In genomic region chr3:81466161-81466560, GRCh38 we compare ENCODE assay signal across 24 cellular contexts.
DNase-seq lines count a peak whose midpoint lies in the region; ATAC-seq, FAIRE-seq and TF ChIP-seq lines count a peak whose summit lies in the region.
"Had no signal": no experiment of that assay in that cellular context is flagged by ENCODE, and none has a peak within 500 bp of the region (broad histone marks: within the 10 kb centered on the region; RNA-seq: fewer than 3 reads in every experiment).

No MANE protein-coding gene starts in this region.

- H3F3A ChIP-seq in PC-3 (ENCODE audit: low read length, unreplicated experiment), result no peaks in the 10 kb centered on the region

- H3K4me1 ChIP-seq in PC-3 (ENCODE audit: insufficient read depth, low read length) (0 out of 2 replicates have a peak, but pooled peaks cover 9% of the 10 kb centered on the region), endothelial cell of umbilical vein (ENCODE audit: control insufficient read depth, extremely low read depth, insufficient read depth, low read length) (peaks cover 13% of the 10 kb centered on the region), ovary (ENCODE audit: insufficient read depth) (no peaks in the 10 kb centered on the region)
- H3K4me1 ChIP-seq: BE2C had no signal

- H3K4me2 ChIP-seq in PC-3 (ENCODE audit: low read length) (no peak overlapping the region; the same call in 1 of the 2 replicates), endothelial cell of umbilical vein (ENCODE audit: insufficient read depth, low read length) (peak overlapping the region; percentile 90)

- no peaks in the 10 kb centered on the region for H3K36me3 Mint-ChIP-seq in HFFc6 (ENCODE audit: low read depth)
- H3K36me3 Mint-ChIP-seq: CD4-positive, CD25-positive, alpha-beta regulatory T cell; CD8-positive, alpha-beta memory T cell had no signal

- no peaks in the 10 kb centered on the region; the same call in 1 of the 2 replicates for H3K27me3 Mint-ChIP-seq in HFFc6 (ENCODE audit: insufficient read depth)
- H3K27me3 Mint-ChIP-seq: CD4-positive, CD25-positive, alpha-beta regulatory T cell; CD8-positive, alpha-beta memory T cell had no signal

- dilution Hi-C loops in endothelial cell of umbilical vein (cut with MboI; ENCODE audit: extremely low pct_ligation_motif_present, low sequenced_read_pairs), result no loop called here

- CTCF ChIA-PET in PC-3 (lab: Charles Lee) (interaction anchor here (0.6 kb wide), 1 partner anchor 25 kb away, joined by 9 read pairs; no protein-coding TSS in a partner anchor), endothelial cell of umbilical vein (lab: Charles Lee) (interaction anchor here (0.8 to 1.7 kb wide), 7 partner anchors 8 to 164 kb away, joined by 3 to 16 read pairs (median 6); no protein-coding TSS in a partner anchor)

- no peaks in the 10 kb centered on the region for H3K9me3 ChIP-seq in PC-3 (ENCODE audit: low read length)
- no peaks in the 10 kb centered on the region for H3K9me3 ChIP-seq in endothelial cell of umbilical vein (replicated peaks; ENCODE audit: control insufficient read depth, insufficient read depth, low read length)
- H3K9me3 ChIP-seq in ovary, result no peaks in the 10 kb centered on the region
- H3K9me3 ChIP-seq: BE2C had no signal

- no peak for FAIRE-seq in endothelial cell of umbilical vein (lab: Jason Lieb, UNC)
- FAIRE-seq: A204.1, GM12892, GM18507, K562 had no signal

- H3K27me3 ChIP-seq in PC-3 (ENCODE audit: low read length) (no peaks in the 10 kb centered on the region), endothelial cell of umbilical vein (ENCODE audit: control insufficient read depth in 2 of 2, insufficient read depth in 2 of 2, low read length in 2 of 2) (no peaks in the 10 kb centered on the region), ovary (no peaks in the 10 kb centered on the region)
- H3K27me3 ChIP-seq: BE2C had no signal

- WGBS in ovary, 3 donors, result 83 to 98% (median 89%) methylated on average over 3 of the region's 3 CpGs

- intact Hi-C loops in PC-3 (cut with micrococcal nuclease) (no loop called here), endothelial cell of umbilical vein (cut with micrococcal nuclease) (no loop called here), ovary (cut with DNase I) (no loop called here)

- H3K4me1 Mint-ChIP-seq in HFFc6 (ENCODE audit: low read depth), result peaks cover 59% of the 10 kb centered on the region
- H3K4me1 Mint-ChIP-seq: CD4-positive, CD25-positive, alpha-beta regulatory T cell; CD8-positive, alpha-beta memory T cell had no signal

- TF ChIP-seq POLR2A in endothelial cell of umbilical vein (IDR thresholded peaks at IDR 0.05; ENCODE audit: low read depth, low read length), result no peak
- no peak for TF ChIP-seq POLR2A in ovary (IDR thresholded peaks at IDR 0.05)

- H2AFZ ChIP-seq in PC-3 (ENCODE audit: low read length) (peak overlapping the region; percentile 22; the same call in 1 of the 2 replicates), endothelial cell of umbilical vein (ENCODE audit: low read depth, low read length) (peak overlapping the region; percentile 72)

- H3K27ac ChIP-seq in PC-3 (ENCODE audit: low read length) (0 out of 2 replicates have a peak overlapping the region, but pooled peaks have one; percentile 8), endothelial cell of umbilical vein (ENCODE audit: insufficient read depth, low read depth, low read length) (peak overlapping the region; percentile 55), ovary (no peak overlapping the region)
- H3K27ac ChIP-seq: HL-60 had no signal

- H3K9me1 ChIP-seq in endothelial cell of umbilical vein (replicated peaks; ENCODE audit: control insufficient read depth, extremely low read depth, insufficient read depth, low read length), result no peaks in the 10 kb centered on the region

- H3K4me3 ChIP-seq in PC-3 (ENCODE audit: low read length), result no peak overlapping the region
- no peak overlapping the region for H3K4me3 ChIP-seq in endothelial cell of umbilical vein (replicated peaks in 1 of 3; ENCODE audit: insufficient read depth in 1 of 3, low read depth in 1 of 3, low read length in 3 of 3)
- H3K4me3 ChIP-seq in ovary, result no peak overlapping the region
- H3K4me3 ChIP-seq: K562 had no signal

- no peak for TF ChIP-seq EP300 in ovary (IDR thresholded peaks at IDR 0.05)

- no peak overlapping the region for H3K27ac Mint-ChIP-seq in HFFc6
- H3K27ac Mint-ChIP-seq: CD4-positive, CD25-positive, alpha-beta regulatory T cell; CD8-positive, alpha-beta memory T cell had no signal

- TF ChIP-seq CTCF in HFFc6 (IDR thresholded peaks at IDR 0.05) (no peak), PC-3 (conservative IDR thresholded peaks at IDR 0.05; ENCODE audit: low read depth, low read length) (no peak), endothelial cell of umbilical vein (IDR thresholded peaks at IDR 0.05; ENCODE audit: extremely low read depth in 1 of 2, insufficient read depth in 1 of 2, low read depth in 1 of 2, low read length in 2 of 2) (no peak), ovary (IDR thresholded peaks at IDR 0.05) (no peak)

- H4K20me1 ChIP-seq in PC-3 (ENCODE audit: low read length) (no peaks in the 10 kb centered on the region), endothelial cell of umbilical vein (replicated peaks; ENCODE audit: control insufficient read depth, extremely low read depth, insufficient read depth, low read length) (no peaks in the 10 kb centered on the region)

- H3K36me3 ChIP-seq in PC-3 (ENCODE audit: low read depth, low read length) (no peaks in the 10 kb centered on the region), endothelial cell of umbilical vein (ENCODE audit: control insufficient read depth in 2 of 2, extremely low read depth in 1 of 2, insufficient read depth in 2 of 2, low read length in 2 of 2) (no peaks in the 10 kb centered on the region), ovary (no peaks in the 10 kb centered on the region)
- H3K36me3 ChIP-seq: BE2C had no signal

- peak overlapping the region; percentile 6; the same call in 1 of the 2 replicates for H3K4me3 Mint-ChIP-seq in HFFc6
- H3K4me3 Mint-ChIP-seq: CD4-positive, CD25-positive, alpha-beta regulatory T cell; CD8-positive, alpha-beta memory T cell had no signal

- ATAC-seq in PC-3 (no peak), HG03342 (IDR thresholded peaks at IDR 0.05; ENCODE audit: unreplicated experiment) (no peak), HG02870 (IDR thresholded peaks at IDR 0.05; ENCODE audit: unreplicated experiment) (no peak)
- ATAC-seq: HCT116, K562 had no signal

- no peak for DNase-seq in HFFc6
- no peak for DNase-seq in PC-3
- no peak for DNase-seq in endothelial cell of umbilical vein (ENCODE audit: low read depth, low spot score)
- no peak for DNase-seq in stimulated activated CD4-positive, alpha-beta T cell treated with anti-CD3 and anti-CD28 coated beads, Interleukin-1b, Interleukin-23, amount 100 ng/mL, for 48 hours
- DNase-seq in ovary, result no peak
- DNase-seq: ACHN; BE2C; C1 segment of cervical spinal cord; CD4-positive, CD25-positive, alpha-beta regulatory T cell; CD8-positive, alpha-beta memory T cell; COR-L47; DMS79; GDM1; GOT3; H7; IMR-90 had no signal

- no TSS peak for BruUV-seq in PC-3 (replicated peaks; lab: Mats Ljungman, UMichigan)
- BruUV-seq in endothelial cell of umbilical vein (replicated peaks; lab: Mats Ljungman, UMichigan), result no TSS peak

- no peaks in the 10 kb centered on the region for H3K9me3 Mint-ChIP-seq in HFFc6

- H3K79me2 ChIP-seq in PC-3 (ENCODE audit: low read length) (no peaks in the 10 kb centered on the region), endothelial cell of umbilical vein (ENCODE audit: control insufficient read depth, insufficient read depth, low read length) (no peaks in the 10 kb centered on the region)

- no peaks in the 10 kb centered on the region for H3K9me2 ChIP-seq in PC-3 (replicated peaks; ENCODE audit: low read length)

- H3K9ac ChIP-seq in PC-3 (ENCODE audit: low read length), result no peak overlapping the region
- H3K9ac ChIP-seq in endothelial cell of umbilical vein (replicated peaks; ENCODE audit: extremely low read depth, insufficient read depth, low read length), result peak overlapping the region; percentile 19

- POLR2A ChIA-PET in PC-3 (lab: Charles Lee; ENCODE audit: unreplicated experiment) (no interaction called here), endothelial cell of umbilical vein (lab: Charles Lee) (no interaction called here)

TF ChIP-seq in endothelial cell of umbilical vein, 7 proteins besides CTCF, POLR2A, EP300 and RAD21:
- TF ChIP-seq MYC (IDR thresholded peaks at IDR 0.05; ENCODE audit: low read depth, low read length), result no peak
- no peak for TF ChIP-seq EZH2 (IDR thresholded peaks at IDR 0.05; ENCODE audit: borderline replicate concordance, low read depth, low read length, severe bottlenecking)
- no peak for TF ChIP-seq JUN (IDR thresholded peaks at IDR 0.05; ENCODE audit: borderline replicate concordance, insufficient read depth, insufficient read length, low read depth)
- no peak for TF ChIP-seq MAX (IDR thresholded peaks at IDR 0.05; ENCODE audit: insufficient read depth, insufficient read length)
- no peak for TF ChIP-seq GATA2 (IDR thresholded peaks at IDR 0.05; ENCODE audit: insufficient read depth, insufficient read length, low read depth, low read length)
- no peak for TF ChIP-seq FOS (IDR thresholded peaks at IDR 0.05; ENCODE audit: borderline replicate concordance, insufficient read depth, low read length)
- TF ChIP-seq POLR2AphosphoS5 (IDR thresholded peaks at IDR 0.05; ENCODE audit: insufficient read depth, low read depth, low read length), result no peak

Comparison
In these comparisons a context has a peak if more than half of its experiments do, and no peak if none do; other contexts are left out.
1. H3K27ac ChIP-seq: peak in PC-3 (single experiment) and endothelial cell of umbilical vein (single experiment); none in ovary (0 of 2).